In genomic region chr14:73887704-73888459, GRCh38 we compare ENCODE assay signal across 8 cellular contexts.
DNase-seq lines count a peak whose midpoint lies in the region; ATAC-seq and FAIRE-seq lines count a peak whose summit lies in the region.

No MANE protein-coding gene starts in this region.

- H3K27me3 Mint-ChIP-seq in stimulated activated naive CD8-positive, alpha-beta T cell treated with anti-CD3 and anti-CD28 coated beads, Interleukin-15, Interleukin-2, amounts not matched to agents 100 ng/mL and 50 ng/mL, for 24 hours: no peaks in the 10 kb centered on the region
- no peaks in the 10 kb centered on the region for H3K27me3 Mint-ChIP-seq in memory B cell

- peaks cover 40% of the 10 kb centered on the region for H3K36me3 Mint-ChIP-seq in stimulated activated naive CD8-positive, alpha-beta T cell treated with anti-CD3 and anti-CD28 coated beads, Interleukin-15, Interleukin-2, amounts not matched to agents 100 ng/mL and 50 ng/mL, for 24 hours (ENCODE audit: low read depth)
- peaks cover 3% of the 10 kb centered on the region for H3K36me3 Mint-ChIP-seq in memory B cell

- no peak for ATAC-seq in stimulated activated naive CD8-positive, alpha-beta T cell treated with anti-CD3 and anti-CD28 coated beads, Interleukin-15, Interleukin-2, amounts not matched to agents 100 U/mL and 50 U/mL, for 24 hours
- ATAC-seq in memory B cell (ENCODE audit: low read depth): no peak

- DNase-seq in stimulated activated naive CD8-positive, alpha-beta T cell treated with anti-CD3 and anti-CD28 coated beads, Interleukin-15, Interleukin-2, amounts not matched to agents 100 U/mL and 50 U/mL, for 24 hours: no peak
- peak; percentile 1 for DNase-seq in astrocyte of the hippocampus (ENCODE audit: low read depth, low spot score)
- no peak for DNase-seq in memory B cell (ENCODE audit: low spot score in 2 of 2)
- no peak for DNase-seq in NCI-H2227 treated with DMSO at 0.1 percent for 48 hours (lab: John Stamatoyannopoulos, UW)
- DNase-seq in HTR-8/SVneo (ENCODE audit: insufficient read length, low spot score): no peak
- DNase-seq in DMS79 (lab: John Stamatoyannopoulos, UW): no peak
- DNase-seq in AG20443 (ENCODE audit: low spot score): no peak

- no peaks in the 10 kb centered on the region for H3K9me3 Mint-ChIP-seq in stimulated activated naive CD8-positive, alpha-beta T cell treated with anti-CD3 and anti-CD28 coated beads, Interleukin-15, Interleukin-2, amounts not matched to agents 100 ng/mL and 50 ng/mL, for 24 hours
- H3K9me3 Mint-ChIP-seq in memory B cell: no peaks in the 10 kb centered on the region

- H3K4me1 Mint-ChIP-seq in stimulated activated naive CD8-positive, alpha-beta T cell treated with anti-CD3 and anti-CD28 coated beads, Interleukin-15, Interleukin-2, amounts not matched to agents 100 ng/mL and 50 ng/mL, for 24 hours (ENCODE audit: low read depth): peaks cover 56% of the 10 kb centered on the region
- peaks cover 17% of the 10 kb centered on the region for H3K4me1 Mint-ChIP-seq in memory B cell

- no peak for FAIRE-seq in HTR-8/SVneo (lab: Jason Lieb, UNC)

- H3K4me3 Mint-ChIP-seq in stimulated activated naive CD8-positive, alpha-beta T cell treated with anti-CD3 and anti-CD28 coated beads, Interleukin-15, Interleukin-2, amounts not matched to agents 100 ng/mL and 50 ng/mL, for 24 hours: peak overlapping the region; percentile 85
- H3K4me3 Mint-ChIP-seq in memory B cell: peak overlapping the region; percentile 99

- peak overlapping the region; percentile 98 for H3K27ac Mint-ChIP-seq in stimulated activated naive CD8-positive, alpha-beta T cell treated with anti-CD3 and anti-CD28 coated beads, Interleukin-15, Interleukin-2, amounts not matched to agents 100 ng/mL and 50 ng/mL, for 24 hours
- H3K27ac Mint-ChIP-seq in memory B cell: peak overlapping the region; percentile 99
